ENCODE assay signal across 21 cellular contexts in the genomic region with DNA sequence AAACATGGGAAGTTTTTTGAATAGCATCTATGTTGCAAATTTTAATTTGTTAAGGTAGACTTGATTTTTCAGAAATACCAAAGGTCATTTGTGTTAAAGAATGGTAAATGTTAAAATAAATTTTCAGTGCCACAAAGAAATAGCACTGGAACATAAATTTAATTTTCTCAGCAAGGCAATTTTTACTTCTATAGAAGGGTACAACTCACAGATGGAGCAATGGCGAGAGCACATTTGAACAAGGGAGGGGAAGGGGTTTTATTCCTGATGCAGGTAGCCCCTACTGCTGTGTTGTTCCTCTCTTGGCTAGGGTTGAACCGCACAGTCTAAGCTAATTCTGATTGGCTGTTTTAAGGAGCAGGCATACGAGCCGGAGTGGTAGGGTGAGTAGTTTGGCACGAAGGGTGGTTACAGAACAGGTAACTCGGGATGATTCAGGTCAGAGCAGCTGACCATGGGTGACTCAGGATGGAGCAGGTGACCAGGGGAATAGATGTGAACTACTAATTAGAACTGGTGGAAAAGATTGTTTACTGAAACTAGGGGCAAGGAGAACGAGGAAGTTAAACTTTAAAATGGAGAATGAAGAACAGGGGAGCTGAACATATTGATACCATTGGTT.
"Had no signal": no experiment of that assay in that cellular context is flagged by ENCODE, and none has a peak within 500 bp of the region (broad histone marks: within the 10 kb centered on the region; RNA-seq: fewer than 3 reads in every experiment).

No MANE protein-coding gene starts in this region.

- H3K27ac Mint-ChIP-seq: mesothelial cell of epicardium; naive thymus-derived CD4-positive, alpha-beta T cell; nephron; neural progenitor cell; progenitor cell of endocrine pancreas; stimulated activated effector memory CD8-positive, alpha-beta T cell treated with anti-CD3 and anti-CD28 coated beads, Interleukin-12 subunit alpha, Interleukin-12 subunit beta, amount 100 ng/mL, for 72 hours; type B pancreatic cell had no signal

- H3K27me3 ChIP-seq: dorsolateral prefrontal cortex, gastroesophageal sphincter, heart left ventricle, neural progenitor cell, right lobe of liver, stomach, thyroid gland had no signal

- H3K4me3 Mint-ChIP-seq: mesothelial cell of epicardium; naive thymus-derived CD4-positive, alpha-beta T cell; nephron; neural progenitor cell; stimulated activated effector memory CD8-positive, alpha-beta T cell treated with anti-CD3 and anti-CD28 coated beads, Interleukin-12 subunit alpha, Interleukin-12 subunit beta, amount 100 ng/mL, for 72 hours; type B pancreatic cell had no signal

- H3K4me1 Mint-ChIP-seq: neural progenitor cell; stimulated activated effector memory CD8-positive, alpha-beta T cell treated with anti-CD3 and anti-CD28 coated beads, Interleukin-12 subunit alpha, Interleukin-12 subunit beta, amount 100 ng/mL, for 72 hours had no signal

- H3K4me3 ChIP-seq: dorsolateral prefrontal cortex, gastroesophageal sphincter, heart left ventricle, neural progenitor cell, right lobe of liver, stomach, thyroid gland had no signal

- ATAC-seq: gastroesophageal sphincter; left lobe of liver; naive thymus-derived CD4-positive, alpha-beta T cell; right lobe of liver; stimulated activated effector memory CD8-positive, alpha-beta T cell treated with anti-CD3 and anti-CD28 coated beads, Interleukin-12 subunit alpha, Interleukin-12 subunit beta, amount 100 ng/mL, for 72 hours had no signal

- H3K9me3 Mint-ChIP-seq: type B pancreatic cell had no signal

- DNase-seq: dorsolateral prefrontal cortex; effector CD4-positive, alpha-beta T cell; heart left ventricle; hippocampal formation; mesenchymal stem cell; naive thymus-derived CD4-positive, alpha-beta T cell; right lobe of liver; stimulated activated CD4-positive, alpha-beta T cell treated with anti-CD3 and anti-CD28 coated beads, Interleukin-2, amount 100 ng/mL, for 24 hours; stimulated activated CD4-positive, alpha-beta T cell treated with anti-CD3 and anti-CD28 coated beads, Interleukin-4, amount 100 ng/mL, for 24 hours; stimulated activated naive CD4-positive, alpha-beta T cell treated with Interleukin-2 at 50 U/mL for 16 hours; stomach had no signal

- H3K27me3 Mint-ChIP-seq: naive thymus-derived CD4-positive, alpha-beta T cell; progenitor cell of endocrine pancreas; type B pancreatic cell had no signal

- H3K36me3 ChIP-seq: gastroesophageal sphincter, neural progenitor cell, thyroid gland had no signal

- H3K4me2 ChIP-seq: neural progenitor cell had no signal

- H3K4me1 ChIP-seq: neural progenitor cell, right lobe of liver had no signal

- H3K9me3 ChIP-seq: thyroid gland had no signal

- H3K27ac ChIP-seq: dorsolateral prefrontal cortex, neural progenitor cell, parathyroid adenoma, right lobe of liver had no signal

- H2AFZ ChIP-seq: neural progenitor cell, parathyroid adenoma had no signal
